In the genomic region with DNA sequence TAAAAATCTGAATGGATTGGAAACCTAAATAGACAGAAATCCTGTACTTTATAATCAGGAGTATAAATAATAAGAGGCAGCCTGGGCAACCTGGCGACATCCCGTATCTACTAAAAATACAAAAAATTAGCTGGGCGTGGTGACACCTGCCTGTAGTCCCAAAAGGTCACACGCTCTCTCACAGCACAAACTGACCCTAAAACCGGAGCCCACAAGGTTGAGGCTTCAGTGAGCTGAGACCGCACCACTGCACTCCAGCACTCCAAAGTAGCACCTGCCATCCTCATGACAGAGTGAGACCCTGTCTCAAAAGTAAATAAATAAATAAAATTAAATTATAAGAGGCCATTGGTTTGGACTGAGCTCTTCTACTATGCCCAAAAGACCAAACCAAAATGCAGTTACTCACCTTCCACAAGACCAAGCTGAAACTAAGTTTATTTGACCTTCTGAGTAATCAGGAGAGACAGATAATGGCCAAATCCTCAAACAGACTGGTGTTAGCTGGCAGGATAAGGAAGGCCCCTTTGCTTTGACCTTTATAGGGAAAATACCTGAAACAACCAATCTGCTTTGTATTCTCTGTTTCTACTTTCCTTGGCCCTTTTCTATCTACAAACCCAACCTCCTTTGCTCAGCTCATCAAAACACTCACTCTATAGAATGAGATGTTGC, we compare ENCODE assay signal across 14 cellular contexts. TPM values are rescaled to one million over a fixed set of nuclear protein-coding genes. Genes with fewer than 3 reads are reported as not detected.
A peak's percentile ranks its signal among the peaks of the same experiment; 100 is the strongest.
DNase-seq lines count a peak whose midpoint lies in the region; ATAC-seq, FAIRE-seq and TF ChIP-seq lines count a peak whose summit lies in the region.
"Had no signal": no experiment of that assay in that cellular context is flagged by ENCODE, and none has a peak within 500 bp of the region (broad histone marks: within the 10 kb centered on the region; RNA-seq: fewer than 3 reads in every experiment).

No MANE protein-coding gene starts in this region.

- H3K4me3 Mint-ChIP-seq in osteocyte (ENCODE audit: unreplicated experiment): no peak overlapping the region
- H3K4me3 Mint-ChIP-seq: activated naive CD4-positive, alpha-beta T cell treated with anti-CD3 and anti-CD28 coated beads for 36 hours; HFFc6; neural progenitor cell had no signal

- H3K36me3 ChIP-seq in kidney (ENCODE audit: control insufficient read depth in 1 of 2, insufficient read depth in 2 of 2, low read length in 2 of 2): no peaks in the 10 kb centered on the region
- no peaks in the 10 kb centered on the region for H3K36me3 ChIP-seq in ovary
- H3K36me3 ChIP-seq: neural progenitor cell had no signal

- DNase-seq in kidney (peak; percentile 29), substantia nigra (lab: John Stamatoyannopoulos, UW) (no peak), ovary (no peak), osteocyte (ENCODE audit: extremely low spot score, unreplicated experiment) (no peak)
- DNase-seq: activated naive CD4-positive, alpha-beta T cell treated with anti-CD3 and anti-CD28 coated beads for 36 hours; CD8-positive, alpha-beta memory T cell; HFFc6; NCI-H2029 had no signal

- no peak overlapping the region for H3K27ac ChIP-seq in kidney (ENCODE audit: low read depth in 2 of 2, low read length in 2 of 2)
- no peak overlapping the region for H3K27ac ChIP-seq in substantia nigra (ENCODE audit: low read depth, low read length, poor library complexity, severe bottlenecking)
- no peak overlapping the region for H3K27ac ChIP-seq in ovary
- H3K27ac ChIP-seq: neural progenitor cell had no signal

- H3K9me3 Mint-ChIP-seq in osteocyte (ENCODE audit: unreplicated experiment): no peaks in the 10 kb centered on the region
- H3K9me3 Mint-ChIP-seq: activated naive CD4-positive, alpha-beta T cell treated with anti-CD3 and anti-CD28 coated beads for 36 hours; CD8-positive, alpha-beta memory T cell; HFFc6; neural progenitor cell had no signal

- H3K4me3 ChIP-seq in kidney (ENCODE audit: low read length in 2 of 2) (no peak overlapping the region), ovary (no peak overlapping the region)
- H3K4me3 ChIP-seq: neural progenitor cell had no signal

- FAIRE-seq in kidney (lab: Jason Lieb, UNC): no peak
- FAIRE-seq: frontal cortex had no signal

- peak; percentile 17 for ATAC-seq in GM18498 (IDR thresholded peaks at IDR 0.05; ENCODE audit: unreplicated experiment)
- peak; percentile 23 for ATAC-seq in GM21360 (IDR thresholded peaks at IDR 0.05; ENCODE audit: unreplicated experiment)
- ATAC-seq in HG03378 (IDR thresholded peaks at IDR 0.05; ENCODE audit: unreplicated experiment): peak; percentile 44
- no peak for ATAC-seq in HG02981 (IDR thresholded peaks at IDR 0.05; ENCODE audit: unreplicated experiment)

- intact Hi-C loops in kidney (cut with DNase I) (no loop called here), ovary (cut with DNase I) (no loop called here)

- H3K9ac ChIP-seq in kidney (ENCODE audit: low read length in 2 of 2): no peak overlapping the region
- H3K9ac ChIP-seq: neural progenitor cell had no signal

- H3K4me1 ChIP-seq in kidney (ENCODE audit: control insufficient read depth in 1 of 2, insufficient read depth in 1 of 2, low read depth in 1 of 2, low read length in 2 of 2): peaks cover 0 to 3% of the 10 kb centered on the region in 2 donors
- H3K4me1 ChIP-seq in ovary (ENCODE audit: insufficient read depth): peaks cover 2% of the 10 kb centered on the region

- no peaks in the 10 kb centered on the region for H3K27me3 ChIP-seq in ovary
- H3K27me3 ChIP-seq: neural progenitor cell had no signal

- H3K4me1 Mint-ChIP-seq in osteocyte (ENCODE audit: unreplicated experiment): peaks cover 3% of the 10 kb centered on the region

- no peaks in the 10 kb centered on the region for H3K36me3 Mint-ChIP-seq in osteocyte (ENCODE audit: unreplicated experiment)

- H3K9me3 ChIP-seq in kidney (ENCODE audit: control insufficient read depth in 1 of 2, low read length in 2 of 2): no peaks in the 10 kb centered on the region
- H3K9me3 ChIP-seq in ovary: peaks cover 0 to 2% of the 10 kb centered on the region in 2 donors

- H3K27me3 Mint-ChIP-seq in osteocyte (ENCODE audit: unreplicated experiment): no peaks in the 10 kb centered on the region
- H3K27me3 Mint-ChIP-seq: CD8-positive, alpha-beta memory T cell had no signal

- 91 to 93% (median 92%) methylated on average over 6 of the region's 6 CpGs for WGBS in ovary, 3 donors

- TF ChIP-seq CTCF in kidney (IDR thresholded peaks at IDR 0.05; ENCODE audit: borderline replicate concordance, extremely low read depth, insufficient read depth) (no peak), ovary (IDR thresholded peaks at IDR 0.05) (no peak), osteocyte (IDR thresholded peaks at IDR 0.05) (no peak)

- TF ChIP-seq EP300 in ovary (IDR thresholded peaks at IDR 0.05): no peak

- no peak overlapping the region for H3K27ac Mint-ChIP-seq in osteocyte (ENCODE audit: unreplicated experiment)
- H3K27ac Mint-ChIP-seq: activated naive CD4-positive, alpha-beta T cell treated with anti-CD3 and anti-CD28 coated beads for 36 hours; HFFc6; neural progenitor cell had no signal

- no peak for TF ChIP-seq POLR2A in ovary (IDR thresholded peaks at IDR 0.05)

RNA-seq across cellular contexts. Expression of gene GRSF1, which starts 3.2 kb away (rescaled TPM):
- total RNA-seq in kidney (56.6 TPM), ovary (10 to 100 TPM; 28.4 to 48.3 (median 44.3) TPM), osteocyte (78.7 and 82.5 TPM in 2 replicates)
- polyA plus RNA-seq in kidney (ENCODE audit: insufficient read depth, low read depth, low replicate concordance) (64.9 TPM), ovary (10 to 100 TPM; 40.2 to 78.7 TPM)

RNA-seq across cellular contexts. Expression of gene MOB1B, which starts 59.3 kb away (rescaled TPM):
- 34.2 TPM for total RNA-seq in kidney
- 13.9 TPM for polyA plus RNA-seq in kidney (ENCODE audit: insufficient read depth, low read depth, low replicate concordance)
- total RNA-seq in ovary: 10 to 100 TPM; 13.9 to 25.7 (median 21.9) TPM
- 10 to 100 TPM in 1 of 2 donors, 1 to 10 TPM in 1; 6.4 to 10.5 TPM for polyA plus RNA-seq in ovary
- 25.6 and 26.0 TPM in 2 replicates for total RNA-seq in osteocyte
